Comparison of ENCODE assay signal across 8 cellular contexts in genomic region chr9:135504262-135505229, GRCh38. TPM values are rescaled to one million over a fixed set of nuclear protein-coding genes. Genes with fewer than 3 reads are reported as not detected.
A peak's percentile ranks its signal among the peaks of the same experiment; 100 is the strongest.
DNase-seq lines count a peak whose midpoint lies in the region; ATAC-seq, FAIRE-seq and TF ChIP-seq lines count a peak whose summit lies in the region.

No MANE protein-coding gene starts in this region.

- H3K4me2 ChIP-seq in KMS-11, result no peak overlapping the region

- no peak for ATAC-seq in HG03175 (IDR thresholded peaks at IDR 0.05; ENCODE audit: unreplicated experiment)
- no peak for ATAC-seq in HG03354 (IDR thresholded peaks at IDR 0.05; ENCODE audit: poor library complexity, severe bottlenecking, unreplicated experiment)

- no peak overlapping the region for H2AFZ ChIP-seq in KMS-11 (ENCODE audit: low read depth)

- peaks cover 7% of the 10 kb centered on the region; the same call in 1 of the 2 replicates for H3K27me3 ChIP-seq in KMS-11 (ENCODE audit: insufficient read depth, low read depth)
- H3K27me3 ChIP-seq in bronchial epithelial cell (ENCODE audit: control insufficient read depth, insufficient read depth, low read length), result no peaks in the 10 kb centered on the region

- FAIRE-seq in bronchial epithelial cell (lab: Jason Lieb, UNC), result peak; percentile 40

- no peaks in the 10 kb centered on the region for H4K20me1 ChIP-seq in KMS-11 (ENCODE audit: insufficient read depth)

- peaks cover 12% of the 10 kb centered on the region for H3K79me2 ChIP-seq in KMS-11 (ENCODE audit: insufficient read depth, low read depth)

- peaks cover 7% of the 10 kb centered on the region for H3K4me1 ChIP-seq in KMS-11 (ENCODE audit: low read depth, poor library complexity, severe bottlenecking)

- H3K27ac ChIP-seq in KMS-11, result no peak overlapping the region

- H3K4me3 ChIP-seq in KMS-11 (IDR thresholded peaks at IDR 0.05; ENCODE audit: insufficient read depth, low read depth, low read length) (no peak overlapping the region), bronchial epithelial cell (ENCODE audit: low read depth, low read length) (no peak overlapping the region)

- no peak overlapping the region for H3K9ac ChIP-seq in KMS-11

- DNase-seq in Daoy (ENCODE audit: low read depth) (peak; percentile 75), UCSD-AML1 (lab: John Stamatoyannopoulos, UW; ENCODE audit: unreplicated experiment) (peak; percentile 48), bronchial epithelial cell (ENCODE audit: low read depth) (peak; percentile 33), left kidney (ENCODE audit: low read depth, low spot score) (peak; percentile 81)
- DNase-seq in stimulated activated CD4-positive, alpha-beta T cell treated with anti-CD3 and anti-CD28 coated beads, Interleukin-4, amount 100 ng/mL, for 48 hours (ENCODE audit: low read depth in 2 of 2), result peak; percentile 52

- H3K36me3 ChIP-seq in KMS-11 (ENCODE audit: insufficient read depth) (no peaks in the 10 kb centered on the region; the same call in 1 of the 2 replicates), bronchial epithelial cell (ENCODE audit: control insufficient read depth, insufficient read depth, low read length) (peaks cover 21% of the 10 kb centered on the region)

- peak; percentile 64 for TF ChIP-seq CTCF in KMS-11 (conservative IDR thresholded peaks at IDR 0.05; ENCODE audit: low read depth, low read length)
- TF ChIP-seq CTCF in bronchial epithelial cell (IDR thresholded peaks at IDR 0.05; ENCODE audit: insufficient read depth, low read length, severe bottlenecking), result peak; percentile 97

RNA-seq across cellular contexts. Expression of gene MRPS2, which starts 4.1 kb away (rescaled TPM):
- total RNA-seq in Daoy (2014; rRNA removed; shearing (Covaris generic)), result 46.8 and 48.6 TPM in 2 replicates
- total RNA-seq in bronchial epithelial cell, result 15.5 and 17.8 TPM in 2 replicates

RNA-seq across cellular contexts. Expression of gene LCN1, which starts 16.7 kb away (rescaled TPM):
- total RNA-seq in Daoy (2014; rRNA removed; shearing (Covaris generic)), result not detected in 2 replicates
- not detected in 2 replicates for total RNA-seq in bronchial epithelial cell

RNA-seq across cellular contexts. Expression of gene PPP1R26, which starts 25.0 kb away (rescaled TPM):
- 33.2 and 33.5 TPM in 2 replicates for total RNA-seq in Daoy (2014; rRNA removed; shearing (Covaris generic))
- total RNA-seq in bronchial epithelial cell, result 25.9 and 27.9 TPM in 2 replicates

RNA-seq across cellular contexts. Expression of gene OBP2A, which starts 41.4 kb away (rescaled TPM):
- not detected in 2 replicates for total RNA-seq in Daoy (2014; rRNA removed; shearing (Covaris generic))
- not detected in 2 replicates for total RNA-seq in bronchial epithelial cell

RNA-seq across cellular contexts. Expression of gene PAEP, which starts 57.0 kb away (rescaled TPM):
- total RNA-seq in Daoy (2014; rRNA removed; shearing (Covaris generic)), result not detected in 2 replicates
- not detected in 2 replicates for total RNA-seq in bronchial epithelial cell
